ENCODE assay signal across 16 cellular contexts in the genomic region with DNA sequence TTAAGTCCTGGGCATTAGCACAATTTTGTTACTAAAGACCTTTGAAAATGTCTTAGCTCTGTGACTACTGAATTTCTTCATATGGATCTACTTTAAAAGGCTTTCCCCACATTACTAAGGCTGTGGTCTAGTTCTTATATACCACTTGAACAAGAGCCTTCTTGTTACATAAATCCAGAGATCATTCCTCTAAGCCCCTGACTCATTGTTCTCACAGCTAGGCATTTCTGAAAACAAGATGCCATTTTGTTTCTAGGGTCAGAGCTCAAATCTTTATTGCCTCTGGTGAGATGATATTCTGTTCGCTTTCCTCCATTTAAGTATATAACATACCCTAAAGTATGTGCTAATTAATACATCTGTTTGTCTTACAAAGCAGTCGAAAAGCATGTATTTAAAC. TPM values are rescaled to one million over a fixed set of nuclear protein-coding genes. Genes with fewer than 3 reads are reported as not detected.
DNase-seq lines count a peak whose midpoint lies in the region; ATAC-seq and TF ChIP-seq lines count a peak whose summit lies in the region.
"Had no signal": no experiment of that assay in that cellular context is flagged by ENCODE, and none has a peak within 500 bp of the region (broad histone marks: within the 10 kb centered on the region; RNA-seq: fewer than 3 reads in every experiment).

No MANE protein-coding gene starts in this region.

- H3K4me1 Mint-ChIP-seq in activated T-helper 2 cell treated with anti-CD3 and anti-CD28 coated beads, Interferon-gamma antibody, Interleukin-2, Interleukin-4, amounts not matched to agents 10 μg/mL and 5 μg/mL and 100 μg/mL, durations not matched to agents 14 hours and 24 hours and 36 hours (ENCODE audit: low read depth), result peaks cover 19% of the 10 kb centered on the region
- H3K4me1 Mint-ChIP-seq in stimulated activated naive B cell treated with anti-CD40 and anti-IgM and Interleukin-4, amounts not matched to agents 10 μg/mL and 1 μg/mL and 100 μg/mL, for 72 hours, result peaks cover 16 to 34% of the 10 kb centered on the region in 2 donors

- no peak overlapping the region for H3K4me3 ChIP-seq in right atrium auricular region
- H3K4me3 ChIP-seq in right cardiac atrium (ENCODE audit: low read length), result no peak overlapping the region
- H3K4me3 ChIP-seq: HAP-1 had no signal

- 88% methylated on average over 2 of the region's 2 CpGs for WGBS in right cardiac atrium

- DNase-seq in right atrium auricular region (ENCODE audit: low spot score) (no peak), right cardiac atrium (no peak), foreskin melanocyte (peak; percentile 98), DMS79 treated with DMSO at 0.1 percent for 48 hours (lab: John Stamatoyannopoulos, UW) (no peak), mesenteric fat pad (ENCODE audit: low spot score) (no peak), DMS153 treated with DMSO at 0.1 percent for 48 hours (lab: John Stamatoyannopoulos, UW; ENCODE audit: unreplicated experiment) (no peak)
- DNase-seq in activated T-helper 2 cell treated with anti-CD3 and anti-CD28 coated beads, Interferon-gamma antibody, Interleukin-2, Interleukin-4, amounts not matched to agents 10 μg/mL and 5 μg/mL and 100 μg/mL, durations not matched to agents 14 hours and 24 hours and 36 hours (ENCODE audit: low spot score), result no peak
- DNase-seq in stimulated activated naive B cell treated with anti-CD40 and anti-IgM and Interleukin-4, amounts not matched to agents 10 μg/mL and 1 μg/mL and 100 μg/mL, for 72 hours, result no peak
- DNase-seq: activated CD8-positive, alpha-beta memory T cell treated with anti-CD3 and anti-CD28 coated beads for 24 hours; activated effector memory CD4-positive, alpha-beta T cell treated with Interleukin-2 at 50 U/mL for 16 hours; anterior cingulate cortex; COR-L47; MM.1S; WERI-Rb-1 had no signal

- H3K4me3 Mint-ChIP-seq in activated T-helper 2 cell treated with anti-CD3 and anti-CD28 coated beads, Interferon-gamma antibody, Interleukin-2, Interleukin-4, amounts not matched to agents 10 μg/mL and 5 μg/mL and 100 μg/mL, durations not matched to agents 14 hours and 24 hours and 36 hours (ENCODE audit: low read depth), result no peak overlapping the region
- H3K4me3 Mint-ChIP-seq in stimulated activated naive B cell treated with anti-CD40 and anti-IgM and Interleukin-4, amounts not matched to agents 10 μg/mL and 1 μg/mL and 100 μg/mL, for 72 hours, result peak overlapping the region in 1 of 2 donors; percentile 36
- H3K4me3 Mint-ChIP-seq: mesothelial cell of epicardium had no signal

- H3K27me3 ChIP-seq in right atrium auricular region (no peaks in the 10 kb centered on the region), right cardiac atrium (ENCODE audit: control insufficient read depth, insufficient read depth) (no peaks in the 10 kb centered on the region)

- TF ChIP-seq CTCF in right atrium auricular region (IDR thresholded peaks at IDR 0.05), result no peak

- H3K27ac Mint-ChIP-seq in activated T-helper 2 cell treated with anti-CD3 and anti-CD28 coated beads, Interferon-gamma antibody, Interleukin-2, Interleukin-4, amounts not matched to agents 10 μg/mL and 5 μg/mL and 100 μg/mL, durations not matched to agents 14 hours and 24 hours and 36 hours, result peak overlapping the region; percentile 18
- H3K27ac Mint-ChIP-seq in stimulated activated naive B cell treated with anti-CD40 and anti-IgM and Interleukin-4, amounts not matched to agents 10 μg/mL and 1 μg/mL and 100 μg/mL, for 72 hours, result peak overlapping the region; percentile 88
- H3K27ac Mint-ChIP-seq: mesothelial cell of epicardium had no signal

- H3K36me3 ChIP-seq in right atrium auricular region, result no peaks in the 10 kb centered on the region
- H3K36me3 ChIP-seq: HAP-1, WERI-Rb-1 had no signal

- H3K4me1 ChIP-seq in right atrium auricular region (peaks cover 0 to 12% of the 10 kb centered on the region in 2 donors), right cardiac atrium (ENCODE audit: control insufficient read depth, insufficient read depth, low read length) (peaks cover 3% of the 10 kb centered on the region)
- H3K4me1 ChIP-seq: HAP-1 had no signal

- H3K36me3 Mint-ChIP-seq in activated T-helper 2 cell treated with anti-CD3 and anti-CD28 coated beads, Interferon-gamma antibody, Interleukin-2, Interleukin-4, amounts not matched to agents 10 μg/mL and 5 μg/mL and 100 μg/mL, durations not matched to agents 14 hours and 24 hours and 36 hours (ENCODE audit: low read depth), result no peaks in the 10 kb centered on the region
- no peaks in the 10 kb centered on the region for H3K36me3 Mint-ChIP-seq in stimulated activated naive B cell treated with anti-CD40 and anti-IgM and Interleukin-4, amounts not matched to agents 10 μg/mL and 1 μg/mL and 100 μg/mL, for 72 hours
- H3K36me3 Mint-ChIP-seq: mesothelial cell of epicardium had no signal

- H3K27me3 Mint-ChIP-seq in activated T-helper 2 cell treated with anti-CD3 and anti-CD28 coated beads, Interferon-gamma antibody, Interleukin-2, Interleukin-4, amounts not matched to agents 10 μg/mL and 5 μg/mL and 100 μg/mL, durations not matched to agents 14 hours and 24 hours and 36 hours (ENCODE audit: low read depth), result peaks cover 2% of the 10 kb centered on the region
- no peaks in the 10 kb centered on the region for H3K27me3 Mint-ChIP-seq in stimulated activated naive B cell treated with anti-CD40 and anti-IgM and Interleukin-4, amounts not matched to agents 10 μg/mL and 1 μg/mL and 100 μg/mL, for 72 hours

- H3K9me3 Mint-ChIP-seq in activated T-helper 2 cell treated with anti-CD3 and anti-CD28 coated beads, Interferon-gamma antibody, Interleukin-2, Interleukin-4, amounts not matched to agents 10 μg/mL and 5 μg/mL and 100 μg/mL, durations not matched to agents 14 hours and 24 hours and 36 hours, result no peaks in the 10 kb centered on the region
- no peaks in the 10 kb centered on the region for H3K9me3 Mint-ChIP-seq in stimulated activated naive B cell treated with anti-CD40 and anti-IgM and Interleukin-4, amounts not matched to agents 10 μg/mL and 1 μg/mL and 100 μg/mL, for 72 hours
- H3K9me3 Mint-ChIP-seq: mesothelial cell of epicardium had no signal

- peak overlapping the region; percentile 60 to 76 for H3K27ac ChIP-seq in right atrium auricular region
- H3K27ac ChIP-seq in right cardiac atrium (ENCODE audit: low read length), result no peak overlapping the region
- H3K27ac ChIP-seq: WERI-Rb-1 had no signal

- intact Hi-C loops in right cardiac atrium (cut with DNase I), result no loop called here
- intact Hi-C loops in activated T-helper 2 cell treated with anti-CD3 and anti-CD28 coated beads, Interferon-gamma antibody, Interleukin-2, Interleukin-4, amounts not matched to agents 10 μg/mL and 5 μg/mL and 100 μg/mL, durations not matched to agents 14 hours and 24 hours and 36 hours (cut with micrococcal nuclease), result loop anchor here (5.0 kb wide), 2 partner anchors 33 to 202 kb away; no protein-coding TSS in a partner anchor

- no peak for ATAC-seq in right cardiac atrium
- no peak for ATAC-seq in stimulated activated naive B cell treated with anti-CD40 and anti-IgM and Interleukin-4, amounts not matched to agents 10 μg/mL and 1 μg/mL and 100 μg/mL, for 72 hours (replicated peaks)

- H3K9me3 ChIP-seq in right atrium auricular region, result no peaks in the 10 kb centered on the region
- H3K9me3 ChIP-seq in right cardiac atrium (ENCODE audit: control insufficient read depth, low read length), result no peaks in the 10 kb centered on the region
- H3K9me3 ChIP-seq: HAP-1 had no signal

RNA-seq across cellular contexts. Expression of gene LPP, which starts 29.8 kb away (rescaled TPM):
- total RNA-seq in right atrium auricular region (100 to 1,000 TPM; 117 to 186 TPM), right cardiac atrium (100 to 1,000 TPM; 141 to 205 (median 171) TPM), mesenteric fat pad (210 TPM)
- 14.5 TPM for polyA plus RNA-seq in right cardiac atrium
- total RNA-seq in activated T-helper 2 cell treated with anti-CD3 and anti-CD28 coated beads, Interferon-gamma antibody, Interleukin-2, Interleukin-4, amounts not matched to agents 10 μg/mL and 5 μg/mL and 100 μg/mL, durations not matched to agents 14 hours and 24 hours and 36 hours, result 54.5 and 59.0 TPM in 2 replicates
